ENCODE assay signal across 7 cellular contexts in the genomic region with DNA sequence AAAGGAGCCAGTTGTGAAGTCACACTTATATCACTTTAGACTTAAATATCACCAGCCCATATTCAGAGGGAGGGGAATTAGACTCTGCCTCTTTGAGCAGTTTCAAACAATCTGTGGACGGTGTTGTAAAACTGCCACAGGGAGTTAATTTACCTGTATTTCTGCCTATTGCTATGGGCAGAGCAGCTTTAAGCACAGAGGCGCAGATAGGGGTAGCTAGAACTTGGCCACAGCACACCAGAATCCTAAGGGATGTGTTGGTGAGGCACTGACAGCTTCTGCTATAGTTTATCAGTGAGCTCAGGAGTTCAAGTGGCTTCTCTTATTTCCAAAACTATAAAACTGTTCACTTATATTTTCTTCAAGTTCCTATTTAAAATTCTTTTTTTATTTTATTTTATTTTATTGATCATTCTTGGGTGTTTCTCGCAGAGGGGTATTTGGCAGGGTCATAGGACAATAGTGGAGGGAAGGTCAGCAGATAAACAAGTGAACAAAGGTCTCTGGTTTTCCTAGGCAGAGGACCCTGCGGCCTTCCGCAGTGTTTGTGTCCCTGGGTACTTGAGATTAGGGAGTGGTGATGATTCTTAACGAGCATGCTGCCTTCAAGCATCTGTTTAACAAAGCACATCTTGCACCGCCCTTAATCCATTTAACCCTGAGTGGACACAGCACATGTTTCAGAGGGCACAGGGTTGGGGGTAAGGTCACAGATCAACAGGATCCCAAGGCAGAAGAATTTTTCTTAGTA. TPM values are rescaled to one million over a fixed set of nuclear protein-coding genes. Genes with fewer than 3 reads are reported as not detected.
DNase-seq lines count a peak whose midpoint lies in the region; ATAC-seq and TF ChIP-seq lines count a peak whose summit lies in the region.
"Not testable (repeated sequence)": the region's sequence is repeated elsewhere in the genome, so short reads cannot be mapped to it uniquely, and the experiment has no call there.

No MANE protein-coding gene starts in this region.

- not testable (repeated sequence) for H2AFZ ChIP-seq in neuronal stem cell (ENCODE audit: low read length)

- H4K8ac ChIP-seq in neuronal stem cell (ENCODE audit: low read depth, low read length), result not testable (repeated sequence)

- peaks cover 57% of the 10 kb centered on the region for H3K4me1 Mint-ChIP-seq in nephron

- not testable (repeated sequence) for H3K4ac ChIP-seq in neuronal stem cell (ENCODE audit: low read length)

- H3K36me3 Mint-ChIP-seq in nephron (ENCODE audit: low read depth), result peaks cover 12% of the 10 kb centered on the region

- not testable (repeated sequence) for H3K4me3 Mint-ChIP-seq in nephron

- not testable (repeated sequence) for H3K4me3 ChIP-seq in HUES48 (ENCODE audit: low read depth, low read length); heart right ventricle; right cardiac atrium (ENCODE audit: low read length); neuronal stem cell (ENCODE audit: low read length in 2 of 2)

- not testable (repeated sequence) for H3K79me1 ChIP-seq in neuronal stem cell (ENCODE audit: low read depth, low read length)

- H3K27ac Mint-ChIP-seq in nephron, result peak overlapping the region in 2 of 3 experiments; percentile 54 to 62

- WGBS in heart right ventricle, 2 donors, result 46 to 62% methylated on average over 3 of the region's 7 CpGs
- WGBS in right cardiac atrium, result 65% methylated on average over 3 of the region's 7 CpGs
- no CpG with 5 or more reads among the region's 7 CpGs for WGBS in neuronal stem cell (ENCODE audit: extremely low coverage in 2 of 2, insufficient read length in 2 of 2, insufficient replicate concordance in 1 of 2), 2 donors

- peak in 3 of 9 donors; percentile 14 to 29 (median 28) for TF ChIP-seq CTCF in heart right ventricle (IDR thresholded peaks at IDR 0.05)
- TF ChIP-seq CTCF in nephron (IDR thresholded peaks at IDR 0.05; ENCODE audit: unreplicated experiment in 3 of 3), result not testable (repeated sequence)

- not testable (repeated sequence) for H3K27me3 Mint-ChIP-seq in nephron (ENCODE audit: low read depth)

- H3K18ac ChIP-seq in neuronal stem cell (ENCODE audit: low read length), result not testable (repeated sequence)

- H4K91ac ChIP-seq in neuronal stem cell (ENCODE audit: low read depth, low read length, poor library complexity), result not testable (repeated sequence)

- H2AK5ac ChIP-seq in neuronal stem cell (ENCODE audit: low read depth, low read length), result not testable (repeated sequence)

- peaks cover 14% of the 10 kb centered on the region for H3K4me1 ChIP-seq in HUES48 (ENCODE audit: control insufficient read depth, insufficient read depth, low read length)
- peaks cover 16 to 72% (median 50%) of the 10 kb centered on the region in 9 donors for H3K4me1 ChIP-seq in heart right ventricle
- H3K4me1 ChIP-seq in right cardiac atrium (ENCODE audit: control insufficient read depth, insufficient read depth, low read length), result peaks cover 11% of the 10 kb centered on the region
- H3K4me1 ChIP-seq in neuronal stem cell (ENCODE audit: control insufficient read depth in 2 of 2, insufficient read depth in 1 of 2, low read depth in 1 of 2, low read length in 2 of 2), result peaks cover 10 to 19% of the 10 kb centered on the region in 2 donors

- H2BK120ac ChIP-seq in neuronal stem cell (ENCODE audit: low read depth, low read length), result not testable (repeated sequence)

- not testable (repeated sequence) for H3K36me3 ChIP-seq in HUES48 (ENCODE audit: control insufficient read depth, insufficient read depth, low read length); heart right ventricle; neuronal stem cell (replicated peaks in 1 of 2; ENCODE audit: control insufficient read depth in 2 of 2, insufficient read depth in 2 of 2, low read length in 2 of 2)

- not testable (repeated sequence) for H3K9ac ChIP-seq in HUES48 (ENCODE audit: low read depth, low read length); neuronal stem cell (ENCODE audit: low read depth, low read length, poor library complexity)

- not testable (repeated sequence) for H3K14ac ChIP-seq in neuronal stem cell (ENCODE audit: low read length)

- H3K27me3 ChIP-seq in HUES48 (ENCODE audit: control insufficient read depth, insufficient read depth, low read length); heart right ventricle; right cardiac atrium (ENCODE audit: control insufficient read depth, insufficient read depth); neuronal stem cell (ENCODE audit: control insufficient read depth in 3 of 3, insufficient read depth in 3 of 3, low read depth in 1 of 3, low read length in 3 of 3): not testable (repeated sequence)

- not testable (repeated sequence) for H3K9me3 ChIP-seq in HUES48 (ENCODE audit: control insufficient read depth, insufficient read depth, low read length); heart right ventricle; right cardiac atrium (ENCODE audit: control insufficient read depth, low read length); neuronal stem cell (replicated peaks in 1 of 2; ENCODE audit: control insufficient read depth in 2 of 2, insufficient read depth in 1 of 2, low read depth in 1 of 2, low read length in 2 of 2)

- H2BK15ac ChIP-seq in neuronal stem cell (ENCODE audit: low read length), result not testable (repeated sequence)

- not testable (repeated sequence) for H3K23ac ChIP-seq in neuronal stem cell (ENCODE audit: low read depth, low read length, poor library complexity)

- not testable (repeated sequence) for H2BK12ac ChIP-seq in neuronal stem cell (ENCODE audit: low read length)

- H3K27ac ChIP-seq in HUES48 (ENCODE audit: low read depth, low read length) (peak overlapping the region; percentile 28), heart right ventricle (peak overlapping the region in 4 of 10 donors; percentile 16 to 50 (median 42)), neuronal stem cell (replicated peaks; ENCODE audit: low read length) (peak overlapping the region; percentile 35)
- not testable (repeated sequence) for H3K27ac ChIP-seq in right cardiac atrium (ENCODE audit: low read length)

- intact Hi-C loops in Right ventricle myocardium inferior (cut with DNase I), result loop anchor here (5.0 kb wide), 1 partner anchor 63 kb away; the partner anchor contains the start of gene UBE2E1
- intact Hi-C loops in heart right ventricle (cut with DNase I); right cardiac atrium (cut with DNase I): not testable (repeated sequence)

- H2BK5ac ChIP-seq in neuronal stem cell (ENCODE audit: low read length), result not testable (repeated sequence)

- DNase-seq in NCI-H748 (lab: John Stamatoyannopoulos, UW; ENCODE audit: unreplicated experiment) (peak; percentile 2), heart right ventricle (peak in 1 of 2 donors; percentile 43)
- not testable (repeated sequence) for DNase-seq in Right ventricle myocardium inferior (ENCODE audit: missing footprints); right cardiac atrium; neuronal stem cell (ENCODE audit: low spot score)

- ATAC-seq in Right ventricle myocardium inferior (peak; percentile 93), heart right ventricle (peak; percentile 66 to 95 (median 86)), right cardiac atrium (peak; percentile 75 to 90)

- not testable (repeated sequence) for H3K4me2 ChIP-seq in neuronal stem cell (ENCODE audit: insufficient read depth, low read length, poor library complexity, severe bottlenecking)

- H3K9me3 Mint-ChIP-seq in nephron, result not testable (repeated sequence)

RNA-seq across cellular contexts. Expression of gene NKIRAS1, which starts 46.3 kb away (rescaled TPM):
- total RNA-seq in Right ventricle myocardium inferior (20.3 TPM), heart right ventricle (10 to 100 TPM; 15.2 to 24.2 (median 20.3) TPM), right cardiac atrium (10 to 100 TPM; 17.2 to 19.1 (median 17.6) TPM)
- polyA plus RNA-seq in heart right ventricle (10 to 100 TPM in 1 of 2 donors, 1 to 10 TPM in 1; 9.4 to 12.0 TPM), right cardiac atrium (15.1 TPM)
- polyA plus RNA-seq in neuronal stem cell (2013, experiment 1 of 2), result 7.9 TPM
- 8.2 TPM for polyA plus RNA-seq in neuronal stem cell (2013, experiment 2 of 2)

RNA-seq across cellular contexts. Expression of gene RPL15, which starts 46.5 kb away (rescaled TPM):
- total RNA-seq in Right ventricle myocardium inferior, result 1,001 TPM
- 1,000 to 10,000 TPM in 2 of 10 donors, 100 to 1,000 TPM in 8; 869 to 1,215 (median 928) TPM for total RNA-seq in heart right ventricle
- 1,000 to 10,000 TPM; 1,101 to 3,225 TPM for polyA plus RNA-seq in heart right ventricle
- 1,000 to 10,000 TPM; 1,027 to 1,202 (median 1,105) TPM for total RNA-seq in right cardiac atrium
- 1,547 TPM for polyA plus RNA-seq in right cardiac atrium
- 4,302 TPM for polyA plus RNA-seq in neuronal stem cell (2013, experiment 1 of 2)
- polyA plus RNA-seq in neuronal stem cell (2013, experiment 2 of 2), result 4,254 TPM
